ENCODE assay signal across 22 cellular contexts in the genomic region with DNA sequence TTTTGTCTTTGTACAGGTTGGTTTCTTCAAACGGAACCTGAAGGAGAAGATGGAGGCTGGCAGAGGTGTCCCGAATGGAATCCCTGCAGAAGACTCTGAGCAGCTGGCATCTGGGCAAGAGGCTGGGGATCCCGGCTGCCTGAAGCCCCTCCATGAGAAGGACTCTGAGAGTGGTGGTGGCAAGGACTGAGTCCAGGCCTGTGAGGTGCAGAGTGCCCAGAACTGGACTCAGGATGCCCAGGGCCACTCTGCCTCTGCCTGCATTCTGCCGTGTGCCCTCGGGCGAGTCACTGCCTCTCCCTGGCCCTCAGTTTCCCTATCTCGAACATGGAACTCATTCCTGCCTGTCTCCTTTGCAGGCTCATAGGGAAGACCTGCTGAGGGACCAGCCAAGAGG. TPM values are rescaled to one million over a fixed set of nuclear protein-coding genes. Genes with fewer than 3 reads are reported as not detected.
DNase-seq lines count a peak whose midpoint lies in the region; ATAC-seq, FAIRE-seq and TF ChIP-seq lines count a peak whose summit lies in the region.
"Had no signal": no experiment of that assay in that cellular context is flagged by ENCODE, and none has a peak within 500 bp of the region (broad histone marks: within the 10 kb centered on the region; RNA-seq: fewer than 3 reads in every experiment).

No MANE protein-coding gene starts in this region.

- SMC1A ChIA-PET in GM12878 (lab: Charles Lee; ENCODE audit: uncharacterized antibody, unreplicated experiment), result interaction anchor here (1.3 kb wide), 1 partner anchor 46 kb away, joined by 3 read pairs; no protein-coding TSS in a partner anchor

- no peak overlapping the region for H3K9ac ChIP-seq in IMR-90 (ENCODE audit: low read depth, low read length)
- H3K9ac ChIP-seq in OCI-LY1 (ENCODE audit: low read length), result no peak overlapping the region
- no peak overlapping the region for H3K9ac ChIP-seq in GM12878 (ENCODE audit: control insufficient read depth, insufficient read depth, low read length)
- no peak overlapping the region for H3K9ac ChIP-seq in neural progenitor cell

- H4K5ac ChIP-seq in IMR-90 (ENCODE audit: low read depth, low read length), result no peak overlapping the region

- H3K9me2 ChIP-seq in OCI-LY1 (ENCODE audit: low read depth, low read length), result no peaks in the 10 kb centered on the region

- no peak for TF ChIP-seq EP300 in GM12878 (IDR thresholded peaks at IDR 0.05; ENCODE audit: borderline replicate concordance in 1 of 2, control insufficient read depth in 1 of 2, low read depth in 2 of 2, low read length in 2 of 2)

- dilution Hi-C loops in IMR-90 (cut with HindIII; ENCODE audit: low sequenced_read_pairs, unreplicated experiment), result no loop called here

- WGBS in IMR-90 (ENCODE audit: extremely low coverage in 2 of 2, insufficient read length in 1 of 2), 2 experiments, result 88% methylated on average over 5 of the region's 7 CpGs; no CpG with 5 or more reads in 1 of the 2 experiments
- 94% methylated on average over 7 of the region's 7 CpGs for WGBS in GM12878 (ENCODE audit: insufficient coverage, insufficient replicate concordance, low lambda C conversion rate, missing lambda C conversion rate)

- POLR2A ChIA-PET in IMR-90 (lab: Charles Lee; ENCODE audit: unreplicated experiment) (no interaction called here), GM12878 (lab: Charles Lee) (no interaction called here)

- TF ChIP-seq POLR2A in IMR-90 (IDR thresholded peaks at IDR 0.05; ENCODE audit: low read depth, low read length) (no peak), GM12878 (IDR thresholded peaks at IDR 0.05; ENCODE audit: low read depth, low read length) (0 out of 2 replicates have a peak, but pooled peaks have one; percentile 7)

- no peak overlapping the region for H3K4me2 ChIP-seq in IMR-90 (ENCODE audit: low read depth, low read length)
- H3K4me2 ChIP-seq in OCI-LY1 (ENCODE audit: low read length), result no peak overlapping the region
- no peak overlapping the region for H3K4me2 ChIP-seq in GM12878 (ENCODE audit: control insufficient read depth, insufficient read depth)
- H3K4me2 ChIP-seq in neural progenitor cell, result no peak overlapping the region

- peaks cover 6% of the 10 kb centered on the region; the same call in 1 of the 2 replicates for H3F3A ChIP-seq in OCI-LY1 (ENCODE audit: insufficient read depth, low read length)
- H3F3A ChIP-seq in neural progenitor cell (ENCODE audit: low read depth), result peaks cover 10% of the 10 kb centered on the region

- no peak overlapping the region for H2AK9ac ChIP-seq in IMR-90 (replicated peaks; ENCODE audit: low read depth, low read length, poor library complexity)

- peaks cover 10% of the 10 kb centered on the region; the same call in 1 of the 2 replicates for H3K27me3 ChIP-seq in IMR-90 (ENCODE audit: control insufficient read depth, insufficient read depth, low read length)
- H3K27me3 ChIP-seq in OCI-LY1 (ENCODE audit: insufficient read depth, low read length), result no peaks in the 10 kb centered on the region
- H3K27me3 ChIP-seq in GM12878 (replicated peaks in 1 of 2; ENCODE audit: control insufficient read depth in 2 of 2, insufficient read depth in 2 of 2, low read length in 1 of 2), result no peaks in the 10 kb centered on the region
- H3K27me3 ChIP-seq in SJCRH30, result no peaks in the 10 kb centered on the region; the same call in 1 of the 2 replicates
- no peaks in the 10 kb centered on the region for H3K27me3 ChIP-seq in neural progenitor cell

- H4K20me1 ChIP-seq in IMR-90 (ENCODE audit: insufficient read depth, low read length), result no peaks in the 10 kb centered on the region; the same call in 1 of the 2 replicates
- H4K20me1 ChIP-seq in OCI-LY1 (ENCODE audit: insufficient read depth, low read length), result no peaks in the 10 kb centered on the region
- no peaks in the 10 kb centered on the region for H4K20me1 ChIP-seq in GM12878 (ENCODE audit: control insufficient read depth, insufficient read depth)
- peaks cover 8% of the 10 kb centered on the region for H4K20me1 ChIP-seq in neural progenitor cell (ENCODE audit: low read depth)

- H3K56ac ChIP-seq in IMR-90 (ENCODE audit: extremely low read depth, insufficient read depth, low read length), result no peak overlapping the region

- no peak overlapping the region for H3K4me3 ChIP-seq in IMR-90 (ENCODE audit: insufficient read depth, low read depth, low read length)
- H3K4me3 ChIP-seq in OCI-LY1 (ENCODE audit: low read depth, low read length, poor library complexity, severe bottlenecking), result no peak overlapping the region
- no peak overlapping the region for H3K4me3 ChIP-seq in GM12878
- no peak overlapping the region for H3K4me3 ChIP-seq in SJCRH30
- no peak overlapping the region for H3K4me3 ChIP-seq in neural progenitor cell

- no peak overlapping the region for H2BK20ac ChIP-seq in IMR-90 (ENCODE audit: low read depth, low read length)

- H2AK5ac ChIP-seq in IMR-90 (ENCODE audit: low read depth, low read length), result no peak overlapping the region

- H3K9me3 ChIP-seq in IMR-90 (ENCODE audit: control insufficient read depth, insufficient read depth, low read length) (no peaks in the 10 kb centered on the region), OCI-LY1 (ENCODE audit: low read length) (no peaks in the 10 kb centered on the region), GM12878 (replicated peaks; ENCODE audit: control insufficient read depth, insufficient read depth, low read length) (no peaks in the 10 kb centered on the region), SJCRH30 (replicated peaks) (no peaks in the 10 kb centered on the region), neural progenitor cell (ENCODE audit: low read depth) (no peaks in the 10 kb centered on the region)

- no peak for FAIRE-seq in GM12878 (lab: Jason Lieb, UNC)
- FAIRE-seq: H1 had no signal

- in situ Hi-C loops in IMR-90 (cut with MboI; ENCODE audit: low sequenced_read_pairs) (no loop called here), GM12878 (cut with MboI) (no loop called here)

- H3K4ac ChIP-seq in IMR-90 (ENCODE audit: low read depth, low read length), result no peak overlapping the region

- peaks cover 31% of the 10 kb centered on the region for H3K36me3 Mint-ChIP-seq in memory B cell
- peaks cover 2% of the 10 kb centered on the region for H3K36me3 Mint-ChIP-seq in neural progenitor cell

- H3K79me1 ChIP-seq in IMR-90 (ENCODE audit: low read depth in 1 of 2, low read length in 2 of 2), result peaks cover 5 to 6% of the 10 kb centered on the region in 2 experiments; a peak in 3 of 4 replicates

- no peak overlapping the region for H3K4me3 Mint-ChIP-seq in memory B cell
- H3K4me3 Mint-ChIP-seq in neural progenitor cell, result no peak overlapping the region

- no peak for ATAC-seq in IMR-90 (ENCODE audit: low read depth)
- no peak for ATAC-seq in GM12878
- no peak for ATAC-seq in memory B cell (ENCODE audit: low read depth)
- ATAC-seq: HCT116 had no signal

- H3K27me3 Mint-ChIP-seq in memory B cell (no peaks in the 10 kb centered on the region), neural progenitor cell (ENCODE audit: insufficient read depth, low read depth) (peaks cover 12% of the 10 kb centered on the region)
- H3K27me3 Mint-ChIP-seq: CD4-positive, CD25-positive, alpha-beta regulatory T cell had no signal

- H3K9me1 ChIP-seq in IMR-90 (ENCODE audit: insufficient read depth, low read length), result no peaks in the 10 kb centered on the region; the same call in 1 of the 2 replicates

- no peak overlapping the region for H2BK15ac ChIP-seq in IMR-90 (ENCODE audit: low read depth, low read length)

- peak overlapping the region; percentile 33 for H2AFZ ChIP-seq in IMR-90 (replicated peaks; ENCODE audit: low read length, poor library complexity)
- H2AFZ ChIP-seq in OCI-LY1 (ENCODE audit: low read length), result no peak overlapping the region
- no peak overlapping the region for H2AFZ ChIP-seq in GM12878 (ENCODE audit: control insufficient read depth, low read depth, low read length)
- no peak overlapping the region for H2AFZ ChIP-seq in neural progenitor cell (replicated peaks)

- no peak for TF ChIP-seq CTCF in IMR-90 (conservative IDR thresholded peaks at IDR 0.05; ENCODE audit: low read depth, low read length)
- no peak for TF ChIP-seq CTCF in OCI-LY1 (IDR thresholded peaks at IDR 0.05; ENCODE audit: low read length)
- TF ChIP-seq CTCF in GM12878 (IDR thresholded peaks at IDR 0.05 in 2 of 3, conservative IDR thresholded peaks at IDR 0.05 in 1 of 3; ENCODE audit: control insufficient read depth in 2 of 3, extremely low read depth in 1 of 3, insufficient read depth in 1 of 3, low read depth in 3 of 3, low read length in 3 of 3), result no peak
- no peak for TF ChIP-seq CTCF in neural progenitor cell (IDR thresholded peaks at IDR 0.05)

- H3K14ac ChIP-seq in IMR-90 (replicated peaks; ENCODE audit: low read depth, low read length), result no peak overlapping the region

- H2BK120ac ChIP-seq in IMR-90 (ENCODE audit: low read depth, low read length), result no peak overlapping the region

- TF ChIP-seq RAD21 in IMR-90 (IDR thresholded peaks at IDR 0.05; ENCODE audit: low read length), result no peak
- no peak for TF ChIP-seq RAD21 in GM12878 (IDR thresholded peaks at IDR 0.05; ENCODE audit: insufficient read depth, low read depth, low read length)

- intact Hi-C loops in IMR-90 (cut with micrococcal nuclease) (no loop called here), GM12878 (cut with micrococcal nuclease; ENCODE audit: unreplicated experiment) (no loop called here)

- BruUV-seq in IMR-90 (replicated peaks; lab: Mats Ljungman, UMichigan) (no TSS peak), GM12878 (replicated peaks; lab: Mats Ljungman, UMichigan) (no TSS peak)

- no peak overlapping the region for H4K8ac ChIP-seq in IMR-90 (ENCODE audit: low read depth in 2 of 2, low read length in 2 of 2)

- no peaks in the 10 kb centered on the region for H3K9me3 Mint-ChIP-seq in memory B cell
- no peaks in the 10 kb centered on the region for H3K9me3 Mint-ChIP-seq in neural progenitor cell

- no peaks in the 10 kb centered on the region for H3K79me2 ChIP-seq in OCI-LY1 (ENCODE audit: insufficient read depth, low read length)
- no peaks in the 10 kb centered on the region for H3K79me2 ChIP-seq in GM12878 (ENCODE audit: control insufficient read depth, insufficient read depth, low read length)
- H3K79me2 ChIP-seq in neural progenitor cell (ENCODE audit: low read depth), result no peaks in the 10 kb centered on the region

- CTCF ChIA-PET in IMR-90 (lab: Yijun Ruan, JAX) (interaction anchor here (0.6 kb wide), 1 partner anchor 77 kb away, joined by 5 read pairs; no protein-coding TSS in a partner anchor), GM12878 (lab: Yijun Ruan, JAX) (no interaction called here)

- H3K4me1 ChIP-seq in IMR-90 (ENCODE audit: control insufficient read depth, insufficient read depth, low read length) (no peaks in the 10 kb centered on the region), OCI-LY1 (ENCODE audit: insufficient read depth, low read length, severe bottlenecking) (peaks cover 22% of the 10 kb centered on the region), GM12878 (ENCODE audit: control insufficient read depth, insufficient read depth, low read length) (no peaks in the 10 kb centered on the region), SJCRH30 (no peaks in the 10 kb centered on the region), neural progenitor cell (no peaks in the 10 kb centered on the region)

- H3K27ac ChIP-seq in IMR-90 (ENCODE audit: insufficient read depth, low read length) (no peak overlapping the region), OCI-LY1 (ENCODE audit: low read depth, low read length, poor library complexity, severe bottlenecking) (peak overlapping the region; percentile 38), GM12878 (ENCODE audit: control insufficient read depth, insufficient read depth) (no peak overlapping the region), SJCRH30 (no peak overlapping the region), neural progenitor cell (no peak overlapping the region)
- H3K27ac ChIP-seq: HL-60 had no signal

- H3K23ac ChIP-seq in IMR-90 (ENCODE audit: low read depth, low read length), result no peak overlapping the region

- H2BK5ac ChIP-seq in IMR-90 (ENCODE audit: low read depth, low read length, poor library complexity, severe bottlenecking), result no peak overlapping the region

- H3K27ac Mint-ChIP-seq in memory B cell, result peak overlapping the region; percentile 3
- no peak overlapping the region for H3K27ac Mint-ChIP-seq in neural progenitor cell

- DNase-seq in IMR-90, result no peak
- no peak for DNase-seq in GM12878 (ENCODE audit: low read depth, low spot score)
- DNase-seq in memory B cell (ENCODE audit: low spot score in 2 of 2), result no peak
- DNase-seq in SW 1271 (lab: John Stamatoyannopoulos, UW), result no peak
- DNase-seq in SJCRH30, result no peak
- no peak for DNase-seq in neural progenitor cell (ENCODE audit: low spot score)
- DNase-seq in NCI-H69 (lab: John Stamatoyannopoulos, UW), result no peak
- DNase-seq: CD4-positive, CD25-positive, alpha-beta regulatory T cell; COR-L47; DMS79; KG1; NCI-H1105; NCI-H146; NCI-H2029; NCI-H2227 treated with DMSO at 0.1 percent for 48 hours; NCI-H510A; NCI-H748 treated with DMSO at 0.1 percent for 48 hours had no signal

- H4K91ac ChIP-seq in IMR-90 (ENCODE audit: insufficient read depth, low read depth, low read length), result no peak overlapping the region

- peaks cover 9% of the 10 kb centered on the region for H3K4me1 Mint-ChIP-seq in memory B cell
- H3K4me1 Mint-ChIP-seq in neural progenitor cell, result peaks cover 5% of the 10 kb centered on the region

- peaks cover 9% of the 10 kb centered on the region; the same call in 1 of the 2 replicates for H3K36me3 ChIP-seq in IMR-90 (ENCODE audit: control insufficient read depth, insufficient read depth, low read length)
- H3K36me3 ChIP-seq in OCI-LY1 (ENCODE audit: insufficient read depth, low read length), result peaks cover 51% of the 10 kb centered on the region
- H3K36me3 ChIP-seq in GM12878 (ENCODE audit: control insufficient read depth in 2 of 2, insufficient read depth in 2 of 2, low read length in 1 of 2), result peaks cover 14 to 31% of the 10 kb centered on the region in 2 experiments
- H3K36me3 ChIP-seq in SJCRH30, result peaks cover 7% of the 10 kb centered on the region; the same call in 1 of the 2 replicates
- H3K36me3 ChIP-seq in neural progenitor cell, result no peaks in the 10 kb centered on the region

- RAD21 ChIA-PET in GM12878 (lab: Charles Lee; ENCODE audit: unreplicated experiment), result no interaction called here

- H3K18ac ChIP-seq in IMR-90 (ENCODE audit: low read depth, low read length), result no peak overlapping the region

RNA-seq across cellular contexts. Expression of a gene that starts 4.9 kb away (rescaled TPM):
- total RNA-seq in IMR-90 (2012; rRNA removed) (9.2 and 9.3 TPM in 2 replicates), GM12878 (2014; rRNA removed) (18.3 and 21.3 TPM in 2 replicates), GM12878 (2014; rRNA removed; fragmentation: Illumina TruSeq; extraction: Trizol) (9.8 TPM in 2 replicates), GM12878 (2021) (17.3 and 19.3 TPM in 2 replicates), neural progenitor cell (ENCODE audit: low replicate concordance) (15.5 and 49.9 TPM in 2 replicates)
- polyA plus RNA-seq in IMR-90 (2012; rRNA removed) (20.3 and 22.1 TPM in 2 replicates), GM12878 (2011; rRNA removed) (8.8 and 13.2 TPM in 2 replicates), GM12878 (2014; fragmentation: Illumina TruSeq; extraction: Trizol) (8.2 and 8.3 TPM in 2 replicates), GM12878 (2014; fragmentation: Nextera tagmentation; extraction: Ambion mirVana) (under 1 TPM; 0.05 to 0.06 TPM), GM12878 (2014; rRNA removed) (23.1 and 24.5 TPM in 2 replicates), GM12878 (2016; fragmentation: Nextera tagmentation; extraction: Ambion mirVana) (1 to 10 TPM; 2.6 to 2.7 TPM)
- polyA plus RNA-seq in IMR-90 (2012; cell fraction: cytosol; rRNA removed), result 14.3 and 22.6 TPM in 2 replicates
- polyA plus RNA-seq in IMR-90 (2012; cell fraction: nucleus; rRNA removed; ENCODE audit: low replicate concordance), result 19.9 and 44.1 TPM in 2 replicates
- 21.4 and 21.5 TPM in 2 replicates for total RNA-seq in GM12878 (2013; cell fraction: nucleolus; rRNA removed)
- polyA plus RNA-seq in GM12878 (2011; ENCODE audit: low read depth), result 9.3 TPM
- polyA plus RNA-seq in GM12878 (2011; cell fraction: cytosol; rRNA removed), result 22.5 and 28.3 TPM in 2 replicates
- 50.1 and 58.1 TPM in 2 replicates for polyA plus RNA-seq in GM12878 (2011; cell fraction: nucleus; rRNA removed)
- 16.7 and 18.1 TPM in 2 replicates for polyA plus RNA-seq in GM12878 (2012)
- 7.2 and 22.8 TPM in 2 replicates for polyA minus RNA-seq in GM12878 (2011; rRNA and poly(A)+ RNA removed)
- 11.4 and 12.8 TPM in 2 replicates for polyA minus RNA-seq in GM12878 (2011; cell fraction: cytosol; rRNA and poly(A)+ RNA removed)
- polyA minus RNA-seq in GM12878 (2011; cell fraction: nucleus; rRNA and poly(A)+ RNA removed), result 5.6 and 10.4 TPM in 2 replicates
- 59.7 and 62.5 TPM in 2 replicates for total RNA-seq in SJCRH30 (2014; rRNA removed; shearing (Covaris generic))

RNA-seq across cellular contexts. Expression of a gene that starts 13.2 kb away (rescaled TPM):
- total RNA-seq in IMR-90 (2012; rRNA removed), result 1.9 and 2.0 TPM in 2 replicates
- 2.6 and 2.9 TPM in 2 replicates for polyA plus RNA-seq in IMR-90 (2012; rRNA removed)
- 1.9 and 2.6 TPM in 2 replicates for polyA plus RNA-seq in IMR-90 (2012; cell fraction: cytosol; rRNA removed)
- polyA plus RNA-seq in IMR-90 (2012; cell fraction: nucleus; rRNA removed; ENCODE audit: low replicate concordance), result 2.8 and 2.9 TPM in 2 replicates
- 18.5 and 22.3 TPM in 2 replicates for total RNA-seq in GM12878 (2013; cell fraction: nucleolus; rRNA removed)
- 13.0 and 14.3 TPM in 2 replicates for total RNA-seq in GM12878 (2014; rRNA removed)
- 5.0 and 5.8 TPM in 2 replicates for total RNA-seq in GM12878 (2014; rRNA removed; fragmentation: Illumina TruSeq; extraction: Trizol)
- total RNA-seq in GM12878 (2021), result 10.7 and 12.0 TPM in 2 replicates
- 2.4 TPM for polyA plus RNA-seq in GM12878 (2011; ENCODE audit: low read depth)
- 2.7 and 3.3 TPM in 2 replicates for polyA plus RNA-seq in GM12878 (2011; rRNA removed)
- polyA plus RNA-seq in GM12878 (2011; cell fraction: cytosol; rRNA removed), result 4.7 and 5.0 TPM in 2 replicates
- 3.3 and 4.6 TPM in 2 replicates for polyA plus RNA-seq in GM12878 (2011; cell fraction: nucleus; rRNA removed)
- 4.5 TPM in 2 replicates for polyA plus RNA-seq in GM12878 (2012)
- polyA plus RNA-seq in GM12878 (2014; fragmentation: Illumina TruSeq; extraction: Trizol), result 5.1 and 5.7 TPM in 2 replicates
- polyA plus RNA-seq in GM12878 (2014; fragmentation: Nextera tagmentation; extraction: Ambion mirVana), result 1 to 10 TPM; 1.0 to 1.2 TPM
- polyA plus RNA-seq in GM12878 (2014; rRNA removed), result 11.5 and 12.1 TPM in 2 replicates
- 1 to 10 TPM; 8.6 to 8.8 TPM for polyA plus RNA-seq in GM12878 (2016; fragmentation: Nextera tagmentation; extraction: Ambion mirVana)
- polyA minus RNA-seq in GM12878 (2011; rRNA and poly(A)+ RNA removed), result 5.1 and 6.7 TPM in 2 replicates
- 2.3 and 3.8 TPM in 2 replicates for polyA minus RNA-seq in GM12878 (2011; cell fraction: cytosol; rRNA and poly(A)+ RNA removed)
- 6.5 and 10.4 TPM in 2 replicates for polyA minus RNA-seq in GM12878 (2011; cell fraction: nucleus; rRNA and poly(A)+ RNA removed)
- 11.2 and 12.0 TPM in 2 replicates for total RNA-seq in SJCRH30 (2014; rRNA removed; shearing (Covaris generic))
- 7.0 and 14.5 TPM in 2 replicates for total RNA-seq in neural progenitor cell (ENCODE audit: low replicate concordance)

RNA-seq across cellular contexts. Expression of a gene that starts 36.7 kb away (rescaled TPM):
- 2.2 and 2.5 TPM in 2 replicates for total RNA-seq in IMR-90 (2012; rRNA removed)
- polyA plus RNA-seq in IMR-90 (2012; rRNA removed), result 4.6 and 5.3 TPM in 2 replicates
- 4.3 and 4.4 TPM in 2 replicates for polyA plus RNA-seq in IMR-90 (2012; cell fraction: cytosol; rRNA removed)
- 13.1 and 17.1 TPM in 2 replicates for polyA plus RNA-seq in IMR-90 (2012; cell fraction: nucleus; rRNA removed; ENCODE audit: low replicate concordance)
- total RNA-seq in GM12878 (2013; cell fraction: nucleolus; rRNA removed), result 16.0 TPM in 2 replicates
- total RNA-seq in GM12878 (2014; rRNA removed), result 9.0 and 9.2 TPM in 2 replicates
- total RNA-seq in GM12878 (2014; rRNA removed; fragmentation: Illumina TruSeq; extraction: Trizol), result 3.4 and 3.5 TPM in 2 replicates
- total RNA-seq in GM12878 (2021), result 11.2 and 11.9 TPM in 2 replicates
- 3.2 TPM for polyA plus RNA-seq in GM12878 (2011; ENCODE audit: low read depth)
- polyA plus RNA-seq in GM12878 (2011; rRNA removed), result 2.7 and 2.8 TPM in 2 replicates
- polyA plus RNA-seq in GM12878 (2011; cell fraction: cytosol; rRNA removed), result 5.7 and 5.8 TPM in 2 replicates
- 5.2 and 7.8 TPM in 2 replicates for polyA plus RNA-seq in GM12878 (2011; cell fraction: nucleus; rRNA removed)
- 5.6 and 6.1 TPM in 2 replicates for polyA plus RNA-seq in GM12878 (2012)
- polyA plus RNA-seq in GM12878 (2014; fragmentation: Illumina TruSeq; extraction: Trizol), result 2.8 and 3.2 TPM in 2 replicates
- 1 to 10 TPM in 1 of 2 experiments, under 1 TPM in 1; 0.61 to 1.6 TPM for polyA plus RNA-seq in GM12878 (2014; fragmentation: Nextera tagmentation; extraction: Ambion mirVana)
- 9.5 and 10.8 TPM in 2 replicates for polyA plus RNA-seq in GM12878 (2014; rRNA removed)
- polyA plus RNA-seq in GM12878 (2016; fragmentation: Nextera tagmentation; extraction: Ambion mirVana), result 1 to 10 TPM; 4.2 to 4.8 TPM
- polyA minus RNA-seq in GM12878 (2011; rRNA and poly(A)+ RNA removed), result 1.6 and 3.5 TPM in 2 replicates
- polyA minus RNA-seq in GM12878 (2011; cell fraction: cytosol; rRNA and poly(A)+ RNA removed), result 4.0 and 4.4 TPM in 2 replicates
- polyA minus RNA-seq in GM12878 (2011; cell fraction: nucleus; rRNA and poly(A)+ RNA removed), result 2.8 and 4.6 TPM in 2 replicates
- 10.7 and 11.3 TPM in 2 replicates for total RNA-seq in SJCRH30 (2014; rRNA removed; shearing (Covaris generic))
- 3.6 and 12.6 TPM in 2 replicates for total RNA-seq in neural progenitor cell (ENCODE audit: low replicate concordance)

RNA-seq across cellular contexts. Expression of a gene that starts 48.9 kb away (rescaled TPM):
- total RNA-seq in IMR-90 (2012; rRNA removed) (not detected in 2 replicates), GM12878 (2014; rRNA removed) (62.8 and 91.0 TPM in 2 replicates), GM12878 (2014; rRNA removed; fragmentation: Illumina TruSeq; extraction: Trizol) (56.2 and 65.6 TPM in 2 replicates), GM12878 (2021) (170 TPM in 2 replicates), neural progenitor cell (ENCODE audit: low replicate concordance) (not detected in 2 replicates)
- polyA plus RNA-seq in IMR-90 (2012; rRNA removed) (not detected in 2 replicates), GM12878 (2011; rRNA removed) (73.8 and 97.2 TPM in 2 replicates), GM12878 (2014; fragmentation: Illumina TruSeq; extraction: Trizol) (140 and 185 TPM in 2 replicates), GM12878 (2014; fragmentation: Nextera tagmentation; extraction: Ambion mirVana) (10 to 100 TPM; 10.7 to 12.1 TPM), GM12878 (2014; rRNA removed) (96.5 and 104 TPM in 2 replicates), GM12878 (2016; fragmentation: Nextera tagmentation; extraction: Ambion mirVana) (100 to 1,000 TPM; 109 to 111 TPM)
- not detected in 2 replicates for polyA plus RNA-seq in IMR-90 (2012; cell fraction: cytosol; rRNA removed)
- 0.01 TPM in 1 of 2 replicates, not detected in the other for polyA plus RNA-seq in IMR-90 (2012; cell fraction: nucleus; rRNA removed; ENCODE audit: low replicate concordance)
- total RNA-seq in GM12878 (2013; cell fraction: nucleolus; rRNA removed), result 150 and 164 TPM in 2 replicates
- 33.4 TPM for polyA plus RNA-seq in GM12878 (2011; ENCODE audit: low read depth)
- polyA plus RNA-seq in GM12878 (2011; cell fraction: cytosol; rRNA removed), result 104 and 127 TPM in 2 replicates
- 199 and 213 TPM in 2 replicates for polyA plus RNA-seq in GM12878 (2011; cell fraction: nucleus; rRNA removed)
- polyA plus RNA-seq in GM12878 (2012), result 64.4 and 120 TPM in 2 replicates
- polyA minus RNA-seq in GM12878 (2011; rRNA and poly(A)+ RNA removed), result 106 and 131 TPM in 2 replicates
- 80.5 and 81.6 TPM in 2 replicates for polyA minus RNA-seq in GM12878 (2011; cell fraction: cytosol; rRNA and poly(A)+ RNA removed)
- 99.7 and 175 TPM in 2 replicates for polyA minus RNA-seq in GM12878 (2011; cell fraction: nucleus; rRNA and poly(A)+ RNA removed)
- not detected in 2 replicates for total RNA-seq in SJCRH30 (2014; rRNA removed; shearing (Covaris generic))
- total RNA-seq: H1, HT-29 had no signal
- polyA plus RNA-seq: H1 had no signal

RNA-seq across cellular contexts. Expression of a gene that starts 50.0 kb away (rescaled TPM):
- total RNA-seq in IMR-90 (2012; rRNA removed) (1.7 and 1.8 TPM in 2 replicates), GM12878 (2014; rRNA removed) (12.5 and 13.6 TPM in 2 replicates), GM12878 (2014; rRNA removed; fragmentation: Illumina TruSeq; extraction: Trizol) (7.4 and 8.6 TPM in 2 replicates), GM12878 (2021) (9.2 and 12.6 TPM in 2 replicates), neural progenitor cell (ENCODE audit: low replicate concordance) (3.6 and 6.2 TPM in 2 replicates)
- polyA plus RNA-seq in IMR-90 (2012; rRNA removed) (3.7 and 5.5 TPM in 2 replicates), GM12878 (2011; rRNA removed) (6.0 and 6.3 TPM in 2 replicates), GM12878 (2014; fragmentation: Illumina TruSeq; extraction: Trizol) (2.7 and 8.5 TPM in 2 replicates), GM12878 (2014; fragmentation: Nextera tagmentation; extraction: Ambion mirVana) (under 1 TPM; 0.14 to 0.88 TPM), GM12878 (2014; rRNA removed) (12.9 and 13.7 TPM in 2 replicates), GM12878 (2016; fragmentation: Nextera tagmentation; extraction: Ambion mirVana) (10 to 100 TPM; 16.2 to 17.4 TPM)
- 4.8 and 6.0 TPM in 2 replicates for polyA plus RNA-seq in IMR-90 (2012; cell fraction: cytosol; rRNA removed)
- polyA plus RNA-seq in IMR-90 (2012; cell fraction: nucleus; rRNA removed; ENCODE audit: low replicate concordance), result 15.2 and 17.9 TPM in 2 replicates
- 16.5 and 18.2 TPM in 2 replicates for total RNA-seq in GM12878 (2013; cell fraction: nucleolus; rRNA removed)
- 1.7 TPM for polyA plus RNA-seq in GM12878 (2011; ENCODE audit: low read depth)
- 5.5 and 8.8 TPM in 2 replicates for polyA plus RNA-seq in GM12878 (2011; cell fraction: cytosol; rRNA removed)
- 8.9 and 11.8 TPM in 2 replicates for polyA plus RNA-seq in GM12878 (2011; cell fraction: nucleus; rRNA removed)
- 5.8 and 8.9 TPM in 2 replicates for polyA plus RNA-seq in GM12878 (2012)
- polyA minus RNA-seq in GM12878 (2011; rRNA and poly(A)+ RNA removed), result 1.2 and 2.8 TPM in 2 replicates
- 2.0 and 2.2 TPM in 2 replicates for polyA minus RNA-seq in GM12878 (2011; cell fraction: cytosol; rRNA and poly(A)+ RNA removed)
- 5.1 and 8.8 TPM in 2 replicates for polyA minus RNA-seq in GM12878 (2011; cell fraction: nucleus; rRNA and poly(A)+ RNA removed)
- 4.2 and 4.3 TPM in 2 replicates for total RNA-seq in SJCRH30 (2014; rRNA removed; shearing (Covaris generic))
